25 cellular contexts compared by ENCODE assay signal in genomic region chr2:71534201-71534600, GRCh38.
"Had no signal": no experiment of that assay in that cellular context is flagged by ENCODE, and none has a peak within 500 bp of the region (broad histone marks: within the 10 kb centered on the region; RNA-seq: fewer than 3 reads in every experiment).

No MANE protein-coding gene starts in this region.

- H3K36me3 ChIP-seq: lower lobe of right lung, prostate gland had no signal

- H3K9me3 ChIP-seq: esophagus muscularis mucosa, gastroesophageal sphincter, lower lobe of right lung, mucosa of descending colon, neutrophil, prostate gland, right atrium auricular region, stomach, testis, tibial artery had no signal

- H3K27ac ChIP-seq: dorsolateral prefrontal cortex, esophagus muscularis mucosa, foreskin keratinocyte, gastroesophageal sphincter, lower lobe of right lung, neutrophil, parathyroid adenoma, prostate gland, right atrium auricular region, stomach, testis, tibial artery had no signal

- H3K27me3 ChIP-seq: esophagus muscularis mucosa, gastroesophageal sphincter, neutrophil, right atrium auricular region, testis, tibial artery had no signal

- H3K4me3 ChIP-seq: dorsolateral prefrontal cortex, esophagus muscularis mucosa, gastroesophageal sphincter, lower lobe of right lung, mucosa of descending colon, prostate gland, right atrium auricular region, skin epidermis, stomach, testis, tibial artery had no signal

- H3K9ac ChIP-seq: parathyroid adenoma had no signal

- ATAC-seq: foreskin keratinocyte; gastroesophageal sphincter; left ventricle myocardium superior; lower lobe of right lung; mucosa of descending colon; natural killer cell treated with Interleukin-12 subunit alpha and Interleukin-12 subunit beta and Interleukin-15 and Interleukin-18, amount 100 ng/mL, for 72 hours; stimulated activated naive B cell treated with anti-CD40 and anti-IgM and Interleukin-4, amounts not matched to agents 10 μg/mL and 1 μg/mL and 100 μg/mL, for 72 hours had no signal

- DNase-seq: caudate nucleus; cerebellar nuclear complex; dorsolateral prefrontal cortex; effector CD8-positive, alpha-beta T cell; foreskin keratinocyte; hypothalamus; immature natural killer cell; lower lobe of right lung; mucosa of descending colon; naive B cell; stimulated activated CD4-positive, alpha-beta T cell treated with anti-CD3 and anti-CD28 coated beads, Interleukin-15, amount 100 ng/mL, for 24 hours; stimulated activated CD4-positive, alpha-beta T cell treated with anti-CD3 and anti-CD28 coated beads, Interleukin-2, amount 100 ng/mL, for 48 hours; stimulated activated naive B cell treated with anti-CD40 and anti-IgM and Interleukin-4, amounts not matched to agents 10 μg/mL and 1 μg/mL and 100 μg/mL, for 72 hours; stomach; testis had no signal

- H3K79me2 ChIP-seq: parathyroid adenoma had no signal

- H3K4me1 ChIP-seq: esophagus muscularis mucosa, gastroesophageal sphincter, lower lobe of right lung, parathyroid adenoma, prostate gland, right atrium auricular region, stomach, testis, tibial artery had no signal
